Comparison of ENCODE assay signal across 35 cellular contexts in genomic region chr7:73391396-73391795, GRCh38. TPM values are rescaled to one million over a fixed set of nuclear protein-coding genes. Genes with fewer than 3 reads are reported as not detected.
A peak's percentile ranks its signal among the peaks of the same experiment; 100 is the strongest.
DNase-seq lines count a peak whose midpoint lies in the region; ATAC-seq and TF ChIP-seq lines count a peak whose summit lies in the region.
"Had no signal": no experiment of that assay in that cellular context is flagged by ENCODE, and none has a peak within 500 bp of the region (broad histone marks: within the 10 kb centered on the region; RNA-seq: fewer than 3 reads in every experiment).

No MANE protein-coding gene starts in this region.

- CTCF ChIA-PET in WTC11 (lab: Charles Lee) = interaction anchor here (0.6 to 1.3 kb wide), 3 partner anchors 9 to 67 kb away, joined by 3 to 8 read pairs (median 7); no protein-coding TSS in a partner anchor

- TF ChIP-seq CTCF in WTC11 (IDR thresholded peaks at IDR 0.05) = no peak

- H3K4me1 ChIP-seq in mesendoderm (ENCODE audit: control insufficient read depth, low read depth, low read length) = no peaks in the 10 kb centered on the region
- H3K4me1 ChIP-seq: A549; BE2C; BLaER1; BLaER1 treated with 17β-estradiol and CSF1 and Interleukin-3, amounts not matched to agents 10 nM and 100 nM; Caco-2 had no signal

- H3K4me3 Mint-ChIP-seq in WTC11 = no peak overlapping the region
- H3K4me3 Mint-ChIP-seq: B cell; CD14-positive monocyte; CD4-positive, alpha-beta memory T cell; CD4-positive, alpha-beta T cell; CD4-positive, CD25-positive, alpha-beta regulatory T cell; CD8-positive, alpha-beta memory T cell; CD8-positive, alpha-beta T cell had no signal

- H3K4me2 ChIP-seq in mesendoderm (ENCODE audit: low read length) = no peak overlapping the region
- H3K4me2 ChIP-seq: A549; BLaER1; BLaER1 treated with 17β-estradiol and CSF1 and Interleukin-3, amounts not matched to agents 10 nM and 100 nM had no signal

- H3K36me3 ChIP-seq in H7 (replicated peaks; ENCODE audit: control insufficient read depth, insufficient read depth, low read length) = no peaks in the 10 kb centered on the region
- H3K36me3 ChIP-seq in mesendoderm (ENCODE audit: control insufficient read depth, insufficient read depth, low read length) = no peaks in the 10 kb centered on the region
- H3K36me3 ChIP-seq: BE2C, BLaER1 had no signal

- no peak overlapping the region for H3K9ac ChIP-seq in mesendoderm (ENCODE audit: low read length)
- H3K9ac ChIP-seq: BLaER1; BLaER1 treated with 17β-estradiol and CSF1 and Interleukin-3, amounts not matched to agents 10 nM and 100 nM had no signal

- peak; percentile 55 for ATAC-seq in WTC11
- ATAC-seq in GM18870 (IDR thresholded peaks at IDR 0.05; ENCODE audit: unreplicated experiment) = no peak
- ATAC-seq: A549; CD8-positive, alpha-beta T cell had no signal

- H2BK5ac ChIP-seq in mesendoderm (ENCODE audit: low read length) = no peak overlapping the region

- no peak overlapping the region for H2BK120ac ChIP-seq in mesendoderm (ENCODE audit: low read depth, low read length)

- H2AK5ac ChIP-seq in mesendoderm (ENCODE audit: low read length) = no peak overlapping the region

- H3K27me3 ChIP-seq in H7 (ENCODE audit: control insufficient read depth, insufficient read depth, low read length) = peaks cover 1% of the 10 kb centered on the region; the same call in 1 of the 2 replicates
- no peaks in the 10 kb centered on the region for H3K27me3 ChIP-seq in mesendoderm (ENCODE audit: insufficient read depth, low read length, poor library complexity)
- H3K27me3 ChIP-seq: BE2C; BLaER1; BLaER1 treated with 17β-estradiol and CSF1 and Interleukin-3, amounts not matched to agents 10 nM and 100 nM had no signal

- H3K4me1 Mint-ChIP-seq in WTC11 = peaks cover 23% of the 10 kb centered on the region
- H3K4me1 Mint-ChIP-seq: B cell; CD14-positive monocyte; CD4-positive, alpha-beta memory T cell; CD4-positive, CD25-positive, alpha-beta regulatory T cell; CD8-positive, alpha-beta memory T cell had no signal

- no peak overlapping the region for H4K5ac ChIP-seq in mesendoderm (ENCODE audit: low read length)

- H3K56ac ChIP-seq in mesendoderm (ENCODE audit: low read length) = no peak overlapping the region

- no peak overlapping the region for H3K23ac ChIP-seq in mesendoderm (ENCODE audit: low read length)

- peaks cover 36% of the 10 kb centered on the region for H3K9me3 Mint-ChIP-seq in WTC11

- POLR2A ChIA-PET in WTC11 (lab: Charles Lee) = no interaction called here

- no peak overlapping the region for H3K27ac Mint-ChIP-seq in WTC11
- H3K27ac Mint-ChIP-seq: B cell; CD14-positive monocyte; CD4-positive, alpha-beta memory T cell; CD4-positive, alpha-beta T cell; CD4-positive, CD25-positive, alpha-beta regulatory T cell; CD8-positive, alpha-beta memory T cell; CD8-positive, alpha-beta T cell had no signal

- DNase-seq in DMS 273 (lab: John Stamatoyannopoulos, UW; ENCODE audit: unreplicated experiment) = peak; percentile 24
- no peak for DNase-seq in DMS 273 treated with DMSO at 0.1 percent for 48 hours (lab: John Stamatoyannopoulos, UW)
- DNase-seq in H7 = peak; percentile 50
- DNase-seq in WTC11 (ENCODE audit: low spot score) = no peak
- peak; percentile 59 for DNase-seq in mesendoderm
- DNase-seq in NCI-H82 treated with DMSO at 0.1 percent for 48 hours (lab: John Stamatoyannopoulos, UW; ENCODE audit: unreplicated experiment) = no peak
- no peak for DNase-seq in GOT3 (lab: John Stamatoyannopoulos, UW)
- DNase-seq: 8988T; ACHN; AML-193; BE2C; C1 segment of cervical spinal cord; Caco-2; Calu3; CD4-positive, alpha-beta memory T cell; CD4-positive, alpha-beta T cell; CD4-positive, CD25-positive, alpha-beta regulatory T cell; CD8-positive, alpha-beta memory T cell; CD8-positive, alpha-beta T cell; COR-L47; DMS153; DMS53; DMS79; DMS79 treated with DMSO at 0.1 percent for 48 hours; DND-41; EL had no signal

- no peaks in the 10 kb centered on the region for H3K79me2 ChIP-seq in mesendoderm (ENCODE audit: control insufficient read depth, insufficient read depth, low read length)

- WGBS in mesendoderm (ENCODE audit: extremely low coverage, insufficient coverage, low lambda C conversion rate) = no CpG with 5 or more reads among the region's 2 CpGs

- H3K4ac ChIP-seq in mesendoderm (ENCODE audit: low read depth, low read length) = no peak overlapping the region

- H4K8ac ChIP-seq in mesendoderm (ENCODE audit: low read depth, low read length) = no peak overlapping the region

- no peaks in the 10 kb centered on the region for H3K79me1 ChIP-seq in mesendoderm (ENCODE audit: low read length)

- peaks cover 45% of the 10 kb centered on the region for H3K27me3 Mint-ChIP-seq in WTC11 (ENCODE audit: low read depth)

- H2BK15ac ChIP-seq in mesendoderm (replicated peaks; ENCODE audit: low read depth) = no peak overlapping the region

- peaks cover 18% of the 10 kb centered on the region for H3K36me3 Mint-ChIP-seq in WTC11

- H3K18ac ChIP-seq in mesendoderm (ENCODE audit: low read length) = no peak overlapping the region

- H3K27ac ChIP-seq in mesendoderm (ENCODE audit: low read depth, low read length) = no peak overlapping the region
- H3K27ac ChIP-seq: 22Rv1; A549; BLaER1; BLaER1 treated with 17β-estradiol and CSF1 and Interleukin-3, amounts not matched to agents 10 nM and 100 nM; C4-2B had no signal

- H3K4me3 ChIP-seq in H7 (ENCODE audit: insufficient read depth, low read depth, low read length) (no peak overlapping the region), mesendoderm (ENCODE audit: low read length) (no peak overlapping the region)
- H3K4me3 ChIP-seq: A549; BLaER1; BLaER1 treated with 17β-estradiol and CSF1 and Interleukin-3, amounts not matched to agents 10 nM and 100 nM had no signal

TF ChIP-seq in WTC11, 78 proteins besides CTCF, POLR2A, EP300 and RAD21 (continues in another document):
- TF ChIP-seq TEAD1 (CRISPR knock-in tag; IDR thresholded peaks at IDR 0.05) (no peak), ZNF425 (CRISPR knock-in tag; conservative IDR thresholded peaks at IDR 0.05) (no peak), ZNF416 (CRISPR knock-in tag; IDR thresholded peaks at IDR 0.05) (no peak), ZMAT4 (CRISPR knock-in tag; IDR thresholded peaks at IDR 0.05) (no peak), MAX (CRISPR knock-in tag; IDR thresholded peaks at IDR 0.05) (no peak), ATF1 (CRISPR knock-in tag; IDR thresholded peaks at IDR 0.05) (no peak), ZNF396 (CRISPR knock-in tag; IDR thresholded peaks at IDR 0.05; ENCODE audit: borderline replicate concordance) (no peak), RORB (CRISPR knock-in tag; IDR thresholded peaks at IDR 0.05) (no peak), ATF6 (CRISPR knock-in tag; IDR thresholded peaks at IDR 0.05) (no peak), TEAD4 (CRISPR knock-in tag; IDR thresholded peaks at IDR 0.05) (no peak)

RNA-seq across cellular contexts. Expression of gene FZD9, which starts 42.2 kb away (rescaled TPM):
- 4.1 and 6.1 TPM in 2 replicates for total RNA-seq in H7 (2014; rRNA removed; shearing (Covaris generic))
- total RNA-seq in WTC11 (2021) = 4.0 to 5.2 TPM (median 4.5 TPM) in 3 replicates
- 1.3 TPM for polyA plus RNA-seq in mesendoderm (2013, experiment 1 of 2)
- 1.1 TPM for polyA plus RNA-seq in mesendoderm (2013, experiment 2 of 2)
- total RNA-seq: CD4-positive, alpha-beta memory T cell; CD4-positive, alpha-beta T cell; CD4-positive, CD25-positive, alpha-beta regulatory T cell; G401 had no signal
- polyA plus RNA-seq: CD4-positive, alpha-beta memory T cell; CD8-positive, alpha-beta memory T cell had no signal

Comparison
In these comparisons a context has a peak if more than half of its experiments do, and no peak if none do; other contexts are left out.
1. DNase-seq: peak in DMS 273 (single experiment), H7 (single experiment) and mesendoderm (single experiment); none in DMS 273 treated with DMSO at 0.1 percent for 48 hours (single experiment), WTC11 (single experiment), NCI-H82 treated with DMSO at 0.1 percent for 48 hours (single experiment) and GOT3 (single experiment).